In genomic region chrX:35726176-35726575, GRCh38 we compare ENCODE assay signal across 11 cellular contexts.
DNase-seq lines count a peak whose midpoint lies in the region; ATAC-seq, FAIRE-seq and TF ChIP-seq lines count a peak whose summit lies in the region.
"Had no signal": no experiment of that assay in that cellular context is flagged by ENCODE, and none has a peak within 500 bp of the region (broad histone marks: within the 10 kb centered on the region; RNA-seq: fewer than 3 reads in every experiment).

No MANE protein-coding gene starts in this region.

- WGBS in testis, 2 donors: 48 to 49% methylated on average over 2 of the region's 2 CpGs
- WGBS in lower leg skin, 2 donors: 32 to 37% methylated on average over 2 of the region's 2 CpGs

- H3K9me3 ChIP-seq in PC-3 (ENCODE audit: low read length) (no peaks in the 10 kb centered on the region), endothelial cell of umbilical vein (replicated peaks; ENCODE audit: control insufficient read depth, insufficient read depth, low read length) (no peaks in the 10 kb centered on the region), testis (no peaks in the 10 kb centered on the region)

- ATAC-seq in PC-3: no peak
- ATAC-seq: activated T-cell treated with anti-CD3 and anti-CD28 coated beads, Interleukin-2, amount 50 U/mL, for 4 hours; heart left ventricle had no signal

- H3K27me3 ChIP-seq in PC-3 (ENCODE audit: low read length): no peaks in the 10 kb centered on the region
- H3K27me3 ChIP-seq in endothelial cell of umbilical vein (ENCODE audit: control insufficient read depth in 2 of 2, insufficient read depth in 2 of 2, low read length in 2 of 2): no peaks in the 10 kb centered on the region
- H3K27me3 ChIP-seq in testis: no peaks in the 10 kb centered on the region
- H3K27me3 ChIP-seq: heart left ventricle had no signal

- intact Hi-C loops in PC-3 (cut with micrococcal nuclease): no loop called here
- intact Hi-C loops in endothelial cell of umbilical vein (cut with micrococcal nuclease): loop anchor here (5.0 kb wide), 1 partner anchor 1149 kb away; no protein-coding TSS in a partner anchor
- intact Hi-C loops in testis (cut with DNase I; ENCODE audit: low total_unique reads): no loop called here
- intact Hi-C loops in lower leg skin (cut with DNase I; ENCODE audit: low total_unique reads): no loop called here

- H4K20me1 ChIP-seq in PC-3 (ENCODE audit: low read length) (no peaks in the 10 kb centered on the region), endothelial cell of umbilical vein (replicated peaks; ENCODE audit: control insufficient read depth, extremely low read depth, insufficient read depth, low read length) (no peaks in the 10 kb centered on the region)

- no peaks in the 10 kb centered on the region for H3K36me3 ChIP-seq in PC-3 (ENCODE audit: low read depth, low read length)
- H3K36me3 ChIP-seq in endothelial cell of umbilical vein (ENCODE audit: control insufficient read depth in 2 of 2, extremely low read depth in 1 of 2, insufficient read depth in 2 of 2, low read length in 2 of 2): no peaks in the 10 kb centered on the region
- H3K36me3 ChIP-seq in testis (ENCODE audit: low read depth, missing control alignments): no peaks in the 10 kb centered on the region
- H3K36me3 ChIP-seq: heart left ventricle had no signal

- H3K4me1 ChIP-seq in PC-3 (ENCODE audit: insufficient read depth, low read length) (no peaks in the 10 kb centered on the region), endothelial cell of umbilical vein (ENCODE audit: control insufficient read depth, extremely low read depth, insufficient read depth, low read length) (no peaks in the 10 kb centered on the region), testis (no peaks in the 10 kb centered on the region)
- H3K4me1 ChIP-seq: heart left ventricle had no signal

- no peaks in the 10 kb centered on the region for H3K79me2 ChIP-seq in PC-3 (ENCODE audit: low read length)
- no peaks in the 10 kb centered on the region for H3K79me2 ChIP-seq in endothelial cell of umbilical vein (ENCODE audit: control insufficient read depth, insufficient read depth, low read length)

- no TSS peak for BruUV-seq in PC-3 (replicated peaks; lab: Mats Ljungman, UMichigan)
- no TSS peak for BruUV-seq in endothelial cell of umbilical vein (replicated peaks; lab: Mats Ljungman, UMichigan)

- H3K4me2 ChIP-seq in PC-3 (ENCODE audit: low read length) (no peak overlapping the region), endothelial cell of umbilical vein (ENCODE audit: insufficient read depth, low read length) (no peak overlapping the region)

- DNase-seq in NOMO-1 treated with DMSO at 0.1 percent for 48 hours (lab: John Stamatoyannopoulos, UW; ENCODE audit: unreplicated experiment) (peak; percentile 26), NOMO-1 treated with dmso at 0.1 percent for 144 hours (lab: John Stamatoyannopoulos, UW; ENCODE audit: unreplicated experiment) (no peak), PC-3 (peak; percentile 34), endothelial cell of umbilical vein (ENCODE audit: low read depth, low spot score) (peak; percentile 3), testis (peak; percentile 14), 8988T (no peak), lower leg skin (ENCODE audit: low spot score in 2 of 2) (no peak), GM03348 (ENCODE audit: low spot score) (no peak)
- DNase-seq: activated T-cell treated with anti-CD3 and anti-CD28 coated beads, Interleukin-2, amount 50 U/mL, for 4 hours; heart left ventricle; NCI-H187 treated with DMSO at 0.1 percent for 48 hours had no signal

- dilution Hi-C loops in endothelial cell of umbilical vein (cut with MboI; ENCODE audit: extremely low pct_ligation_motif_present, low sequenced_read_pairs): no loop called here

- TF ChIP-seq POLR2A in endothelial cell of umbilical vein (IDR thresholded peaks at IDR 0.05; ENCODE audit: low read depth, low read length) (no peak), testis (IDR thresholded peaks at IDR 0.05) (no peak), lower leg skin (IDR thresholded peaks at IDR 0.05) (no peak)

- H3K27ac ChIP-seq in PC-3 (ENCODE audit: low read length): no peak overlapping the region
- H3K27ac ChIP-seq in endothelial cell of umbilical vein (ENCODE audit: insufficient read depth, low read depth, low read length): no peak overlapping the region
- no peak overlapping the region for H3K27ac ChIP-seq in testis
- H3K27ac ChIP-seq: heart left ventricle had no signal

- H3K9me1 ChIP-seq in endothelial cell of umbilical vein (replicated peaks; ENCODE audit: control insufficient read depth, extremely low read depth, insufficient read depth, low read length): no peaks in the 10 kb centered on the region

- peak; percentile 44 for FAIRE-seq in endothelial cell of umbilical vein (lab: Jason Lieb, UNC)

- peak; percentile 49 for TF ChIP-seq CTCF in PC-3 (conservative IDR thresholded peaks at IDR 0.05; ENCODE audit: low read depth, low read length)
- TF ChIP-seq CTCF in endothelial cell of umbilical vein (IDR thresholded peaks at IDR 0.05; ENCODE audit: extremely low read depth in 1 of 2, insufficient read depth in 1 of 2, low read depth in 1 of 2, low read length in 2 of 2): peak in 1 of 2 donors; percentile 7
- no peak for TF ChIP-seq CTCF in testis (IDR thresholded peaks at IDR 0.05)
- TF ChIP-seq CTCF in lower leg skin (IDR thresholded peaks at IDR 0.05): no peak

- H3K4me3 ChIP-seq in PC-3 (ENCODE audit: low read length) (no peak overlapping the region), endothelial cell of umbilical vein (replicated peaks in 1 of 3; ENCODE audit: insufficient read depth in 1 of 3, low read depth in 1 of 3, low read length in 3 of 3) (no peak overlapping the region), testis (no peak overlapping the region), lower leg skin (ENCODE audit: low read depth, poor library complexity, severe bottlenecking) (no peak overlapping the region)
- H3K4me3 ChIP-seq: heart left ventricle had no signal

- CTCF ChIA-PET in PC-3 (lab: Charles Lee) (no interaction called here), endothelial cell of umbilical vein (lab: Charles Lee) (no interaction called here)

- H3K9ac ChIP-seq in PC-3 (ENCODE audit: low read length): no peak overlapping the region
- H3K9ac ChIP-seq in endothelial cell of umbilical vein (replicated peaks; ENCODE audit: extremely low read depth, insufficient read depth, low read length): no peak overlapping the region

- POLR2A ChIA-PET in PC-3 (lab: Charles Lee; ENCODE audit: unreplicated experiment): no interaction called here
- POLR2A ChIA-PET in endothelial cell of umbilical vein (lab: Charles Lee): no interaction called here

- H3F3A ChIP-seq in PC-3 (ENCODE audit: low read length, unreplicated experiment): no peaks in the 10 kb centered on the region

- H2AFZ ChIP-seq in PC-3 (ENCODE audit: low read length): no peak overlapping the region
- H2AFZ ChIP-seq in endothelial cell of umbilical vein (ENCODE audit: low read depth, low read length): no peak overlapping the region

- no peaks in the 10 kb centered on the region for H3K9me2 ChIP-seq in PC-3 (replicated peaks; ENCODE audit: low read length)

TF ChIP-seq in endothelial cell of umbilical vein, 7 proteins besides CTCF, POLR2A, EP300 and RAD21:
- TF ChIP-seq EZH2 (IDR thresholded peaks at IDR 0.05; ENCODE audit: borderline replicate concordance, low read depth, low read length, severe bottlenecking) (no peak), POLR2AphosphoS5 (IDR thresholded peaks at IDR 0.05; ENCODE audit: insufficient read depth, low read depth, low read length) (no peak), JUN (IDR thresholded peaks at IDR 0.05; ENCODE audit: borderline replicate concordance, insufficient read depth, insufficient read length, low read depth) (no peak), GATA2 (IDR thresholded peaks at IDR 0.05; ENCODE audit: insufficient read depth, insufficient read length, low read depth, low read length) (no peak), MYC (IDR thresholded peaks at IDR 0.05; ENCODE audit: low read depth, low read length) (no peak), MAX (IDR thresholded peaks at IDR 0.05; ENCODE audit: insufficient read depth, insufficient read length) (no peak), FOS (IDR thresholded peaks at IDR 0.05; ENCODE audit: borderline replicate concordance, insufficient read depth, low read length) (no peak)

Comparison
In these comparisons a context has a peak if more than half of its experiments do, and no peak if none do; other contexts are left out.
1. DNase-seq: peak in NOMO-1 treated with DMSO at 0.1 percent for 48 hours (single experiment), PC-3 (single experiment), endothelial cell of umbilical vein (single experiment) and testis (single experiment); none in NOMO-1 treated with dmso at 0.1 percent for 144 hours (single experiment), 8988T (single experiment), lower leg skin (0 of 2) and GM03348 (single experiment).